Comparison of ENCODE assay signal across 8 cellular contexts in the genomic region with DNA sequence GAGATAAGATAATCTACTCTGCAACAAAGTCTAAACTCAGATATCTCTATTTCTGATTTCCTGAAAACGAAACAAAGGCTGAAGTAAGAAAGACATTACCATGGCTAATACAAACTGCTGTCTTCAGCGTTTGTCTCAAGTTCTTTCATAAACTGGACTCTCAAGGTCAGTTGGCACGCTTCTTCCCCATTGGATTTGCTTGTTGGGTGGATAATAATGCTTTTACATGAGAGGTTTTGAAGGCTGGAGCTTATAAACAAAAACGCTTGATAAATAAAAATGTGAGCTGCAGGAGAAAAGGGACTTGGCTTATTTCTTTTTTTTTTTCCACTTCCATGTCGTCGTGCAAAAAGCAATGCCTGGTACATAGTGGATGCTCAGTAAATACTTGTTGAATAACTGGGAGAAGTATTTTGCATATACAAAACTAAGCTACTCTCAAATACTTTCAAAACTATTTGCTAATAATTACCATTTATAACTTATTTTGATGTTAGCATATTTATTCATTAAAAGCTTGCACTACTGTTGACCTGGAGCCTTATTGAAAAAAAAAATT.
A peak's percentile ranks its signal among the peaks of the same experiment; 100 is the strongest.
DNase-seq lines count a peak whose midpoint lies in the region; ATAC-seq and TF ChIP-seq lines count a peak whose summit lies in the region.

No MANE protein-coding gene starts in this region.

- H3K27ac Mint-ChIP-seq in activated naive CD8-positive, alpha-beta T cell, result peak overlapping the region; percentile 99

- peaks cover 2% of the 10 kb centered on the region for H3K36me3 Mint-ChIP-seq in activated naive CD8-positive, alpha-beta T cell

- H3K9me3 ChIP-seq in iPS-18a (ENCODE audit: control insufficient read depth, low read depth, low read length), result no peaks in the 10 kb centered on the region
- no peaks in the 10 kb centered on the region for H3K9me3 ChIP-seq in stomach

- no peak for TF ChIP-seq CTCF in stomach (IDR thresholded peaks at IDR 0.05)

- H3K4me3 ChIP-seq in iPS-18a (ENCODE audit: low read length) (peak overlapping the region; percentile 26), stomach (peak overlapping the region in 3 of 4 donors; percentile 6 to 19 (median 18))

- peaks cover 18% of the 10 kb centered on the region for H3K4me1 ChIP-seq in iPS-18a (ENCODE audit: control insufficient read depth, low read depth, low read length)
- H3K4me1 ChIP-seq in stomach, result peaks cover 6 to 26% (median 23%) of the 10 kb centered on the region in 4 donors

- WGBS in stomach, 5 donors, result 4 to 9% (median 5%) methylated on average over 6 of the region's 6 CpGs

- H3K27ac ChIP-seq in iPS-18a (ENCODE audit: low read length), result peak overlapping the region; percentile 95
- peak overlapping the region; percentile 41 to 93 (median 89) for H3K27ac ChIP-seq in stomach

- H3K27me3 ChIP-seq in iPS-18a (ENCODE audit: control insufficient read depth, insufficient read depth, low read length) (no peaks in the 10 kb centered on the region), stomach (no peaks in the 10 kb centered on the region)

- peak overlapping the region; percentile 90 for H3K4me3 Mint-ChIP-seq in activated naive CD8-positive, alpha-beta T cell

- no peak for TF ChIP-seq POLR2A in stomach (IDR thresholded peaks at IDR 0.05)

- peaks cover 33% of the 10 kb centered on the region for H3K4me1 Mint-ChIP-seq in activated naive CD8-positive, alpha-beta T cell (ENCODE audit: low read depth)

- no peak for TF ChIP-seq EP300 in stomach (IDR thresholded peaks at IDR 0.05)

- H3K36me3 ChIP-seq in iPS-18a (ENCODE audit: control insufficient read depth, low read depth, low read length) (no peaks in the 10 kb centered on the region), stomach (no peaks in the 10 kb centered on the region)

- H3K9ac ChIP-seq in iPS-18a (ENCODE audit: low read length), result peak overlapping the region; percentile 70

- intact Hi-C loops in stomach (cut with DNase I; ENCODE audit: low total_unique reads), result no loop called here

- H3K9me3 Mint-ChIP-seq in activated naive CD8-positive, alpha-beta T cell (ENCODE audit: low read depth), result no peaks in the 10 kb centered on the region

- H3K27me3 Mint-ChIP-seq in activated naive CD8-positive, alpha-beta T cell, result no peaks in the 10 kb centered on the region

- no peak for DNase-seq in stomach
- no peak for DNase-seq in NOMO-1 treated with DMSO at 0.1 percent for 48 hours (lab: John Stamatoyannopoulos, UW; ENCODE audit: unreplicated experiment)
- DNase-seq in effector CD4-positive, alpha-beta T cell, result no peak

- ATAC-seq in GM18502 (IDR thresholded peaks at IDR 0.05; ENCODE audit: poor library complexity, unreplicated experiment), result peak; percentile 4
- peak; percentile 4 for ATAC-seq in HG03097 (IDR thresholded peaks at IDR 0.05; ENCODE audit: low FRiP score, unreplicated experiment)
- ATAC-seq in GM21717 (IDR thresholded peaks at IDR 0.05; ENCODE audit: unreplicated experiment), result no peak
